ENCODE assay signal across 7 cellular contexts in genomic region chr2:131686164-131686893, GRCh38.
DNase-seq lines count a peak whose midpoint lies in the region; TF ChIP-seq lines count a peak whose summit lies in the region.
"Not testable (repeated sequence)": the region's sequence is repeated elsewhere in the genome, so short reads cannot be mapped to it uniquely, and the experiment has no call there.

No MANE protein-coding gene starts in this region.

- not testable (repeated sequence) for TF ChIP-seq RAD21 in SK-N-SH (IDR thresholded peaks at IDR 0.05; ENCODE audit: low read length)

- H3K9me3 ChIP-seq in Loucy (ENCODE audit: insufficient read depth, low read depth, low read length); SK-N-SH; osteoblast (ENCODE audit: low read depth, low read length): not testable (repeated sequence)

- H3K27me3 ChIP-seq in Loucy (ENCODE audit: insufficient read depth, low read length, poor library complexity, severe bottlenecking); SK-N-SH (ENCODE audit: insufficient read depth); brain microvascular endothelial cell (replicated peaks); osteoblast (ENCODE audit: insufficient read depth, low read length): not testable (repeated sequence)

- DNase-seq in EL (peak; percentile 63), brain microvascular endothelial cell (peak; percentile 17), epithelial cell of prostate (ENCODE audit: low read depth, low spot score) (peak; percentile 29), kidney glomerular epithelial cell (lab: John Stamatoyannopoulos, UW) (peak; percentile 18)
- DNase-seq in SK-N-SH; osteoblast (ENCODE audit: insufficient read length, low spot score, missing footprints): not testable (repeated sequence)

- not testable (repeated sequence) for H3K4me3 ChIP-seq in Loucy (ENCODE audit: low read length, poor library complexity, severe bottlenecking); SK-N-SH (ENCODE audit: low read depth in 2 of 2, low read length in 1 of 2); brain microvascular endothelial cell (ENCODE audit: low read depth, low read length); osteoblast (ENCODE audit: insufficient read depth, low read length)

- not testable (repeated sequence) for H3K9ac ChIP-seq in Loucy (ENCODE audit: low read depth, low read length, poor library complexity, severe bottlenecking)
- peak overlapping the region; percentile 17; the same call in 1 of the 2 replicates for H3K9ac ChIP-seq in SK-N-SH

- not testable (repeated sequence) for TF ChIP-seq EP300 in SK-N-SH (IDR thresholded peaks at IDR 0.05; ENCODE audit: borderline replicate concordance in 1 of 2, low read depth in 1 of 2, low read length in 1 of 2)

- not testable (repeated sequence) for H2AFZ ChIP-seq in Loucy (ENCODE audit: low read length); SK-N-SH (ENCODE audit: low read depth); osteoblast (ENCODE audit: low read length)

- not testable (repeated sequence) for H3F3A ChIP-seq in Loucy (ENCODE audit: low read depth)
- peaks cover 29% of the 10 kb centered on the region for H3F3A ChIP-seq in SK-N-SH (replicated peaks; ENCODE audit: insufficient read depth)

- H3K27ac ChIP-seq in SK-N-SH (ENCODE audit: low read depth in 2 of 2, low read length in 1 of 2) (peak overlapping the region in 1 of 2 experiments; percentile 97; a peak in 3 of 4 replicates), brain microvascular endothelial cell (peak overlapping the region; percentile 91), osteoblast (ENCODE audit: low read depth, low read length) (peak overlapping the region; percentile 91)
- not testable (repeated sequence) for H3K27ac ChIP-seq in epithelial cell of prostate

- TF ChIP-seq CTCF in Loucy (conservative IDR thresholded peaks at IDR 0.05; ENCODE audit: low read length); SK-N-SH (IDR thresholded peaks at IDR 0.05); brain microvascular endothelial cell (IDR thresholded peaks at IDR 0.05; ENCODE audit: low read depth, low read length, missing control alignments); osteoblast (IDR thresholded peaks at IDR 0.05; ENCODE audit: extremely low read depth, low read depth, low read length): not testable (repeated sequence)

- WGBS in SK-N-SH (ENCODE audit: low lambda C conversion rate): 62% methylated on average over 6 of the region's 6 CpGs

- POLR2A ChIA-PET in SK-N-SH (lab: Yijun Ruan, JAX): not testable (repeated sequence)

- H4K20me1 ChIP-seq in Loucy (ENCODE audit: insufficient read depth, low read length, poor library complexity, severe bottlenecking): peaks cover 14% of the 10 kb centered on the region
- H4K20me1 ChIP-seq in SK-N-SH (ENCODE audit: insufficient read depth); osteoblast (ENCODE audit: insufficient read depth, low read length): not testable (repeated sequence)

- H3K79me2 ChIP-seq in Loucy (ENCODE audit: insufficient read depth, low read length) (peaks cover 28% of the 10 kb centered on the region), SK-N-SH (ENCODE audit: insufficient read depth) (peaks cover 54% of the 10 kb centered on the region), osteoblast (ENCODE audit: insufficient read depth, low read length) (peaks cover 61% of the 10 kb centered on the region)

- in situ Hi-C loops in brain microvascular endothelial cell (cut with HindIII; ENCODE audit: low pct_ligation_motif_present, low sequenced_read_pairs): not testable (repeated sequence)

- H3K36me3 ChIP-seq in Loucy (ENCODE audit: insufficient read depth, low read length): not testable (repeated sequence)
- peaks cover 14 to 34% of the 10 kb centered on the region in 2 experiments for H3K36me3 ChIP-seq in SK-N-SH (replicated peaks in 1 of 2; ENCODE audit: control insufficient read depth in 1 of 2, insufficient read depth in 2 of 2, low read length in 1 of 2)
- peaks cover 30% of the 10 kb centered on the region for H3K36me3 ChIP-seq in brain microvascular endothelial cell (replicated peaks)
- peaks cover 32% of the 10 kb centered on the region for H3K36me3 ChIP-seq in osteoblast (ENCODE audit: insufficient read depth, low read length)

- H3K4me2 ChIP-seq in Loucy (ENCODE audit: low read depth, low read length, poor library complexity, severe bottlenecking) (peak overlapping the region; percentile 91), SK-N-SH (peak overlapping the region; percentile 67; the same call in 1 of the 2 replicates), osteoblast (ENCODE audit: insufficient read depth, low read length) (peak overlapping the region; percentile 39)

- CTCF ChIA-PET in SK-N-SH (lab: Yijun Ruan, JAX): interaction anchor here (1.6 kb wide), 1 partner anchor 13 kb away, joined by 9 read pairs; no protein-coding TSS in a partner anchor

- peaks cover 33% of the 10 kb centered on the region for H3K4me1 ChIP-seq in Loucy (ENCODE audit: insufficient read depth, low read length, poor library complexity, severe bottlenecking)
- H3K4me1 ChIP-seq in SK-N-SH (ENCODE audit: control insufficient read depth in 1 of 2, insufficient read depth in 2 of 2, low read depth in 1 of 2, low read length in 1 of 2): peaks cover 3 to 21% of the 10 kb centered on the region in 2 experiments; a peak in 3 of 4 replicates
- peaks cover 40% of the 10 kb centered on the region for H3K4me1 ChIP-seq in osteoblast (ENCODE audit: insufficient read depth, low read length)

- not testable (repeated sequence) for H3K9me2 ChIP-seq in Loucy (replicated peaks; ENCODE audit: low read depth, low read length); SK-N-SH

Comparison
In these comparisons a context has a peak if more than half of its experiments do, and no peak if none do; other contexts are left out.
1. H3K4me2 ChIP-seq: peak in every context shown above with its lines; median percentile 91 in Loucy; 67 in SK-N-SH; 39 in osteoblast.